In genomic region chr12:108731866-108732461, GRCh38 we compare ENCODE assay signal across 8 cellular contexts. TPM values are rescaled to one million over a fixed set of nuclear protein-coding genes. Genes with fewer than 3 reads are reported as not detected.
DNase-seq lines count a peak whose midpoint lies in the region; ATAC-seq and TF ChIP-seq lines count a peak whose summit lies in the region.

No MANE protein-coding gene starts in this region.

- H2AFZ ChIP-seq in DND-41 (ENCODE audit: low read depth, low read length): peak overlapping the region; percentile 85
- peak overlapping the region; percentile 95 for H2AFZ ChIP-seq in GM23338

- peak overlapping the region; percentile 100 for H3K27ac Mint-ChIP-seq in GM23338
- peak overlapping the region; percentile 87 for H3K27ac Mint-ChIP-seq in activated T-helper 2 cell treated with anti-CD3 and anti-CD28 coated beads, Interferon-gamma antibody, Interleukin-2, Interleukin-4, amounts not matched to agents 10 μg/mL and 5 μg/mL and 100 μg/mL, durations not matched to agents 14 hours and 24 hours and 36 hours
- H3K27ac Mint-ChIP-seq in naive thymus-derived CD8-positive, alpha-beta T cell: peak overlapping the region; percentile 83 to 98 (median 94)

- H3K36me3 Mint-ChIP-seq in GM23338 (ENCODE audit: low read depth): no peaks in the 10 kb centered on the region; the same call in 2 of the 3 replicates
- H3K36me3 Mint-ChIP-seq in activated T-helper 2 cell treated with anti-CD3 and anti-CD28 coated beads, Interferon-gamma antibody, Interleukin-2, Interleukin-4, amounts not matched to agents 10 μg/mL and 5 μg/mL and 100 μg/mL, durations not matched to agents 14 hours and 24 hours and 36 hours (ENCODE audit: low read depth): peaks cover 5% of the 10 kb centered on the region
- no peaks in the 10 kb centered on the region for H3K36me3 Mint-ChIP-seq in naive thymus-derived CD8-positive, alpha-beta T cell

- H3K9me2 ChIP-seq in GM23338 (ENCODE audit: insufficient read depth): no peaks in the 10 kb centered on the region

- intact Hi-C loops in activated T-helper 2 cell treated with anti-CD3 and anti-CD28 coated beads, Interferon-gamma antibody, Interleukin-2, Interleukin-4, amounts not matched to agents 10 μg/mL and 5 μg/mL and 100 μg/mL, durations not matched to agents 14 hours and 24 hours and 36 hours (cut with micrococcal nuclease): loop anchor here (1.0 to 5.0 kb wide), 8 partner anchors 41 to 321 kb away; partner anchors contain the start of genes ISCU, SELPLG, SSH1 and USP30

- peak; percentile 98 for DNase-seq in DND-41
- DNase-seq in GM23338 (ENCODE audit: low spot score): peak; percentile 100
- DNase-seq in Kasumi-1 (lab: John Stamatoyannopoulos, UW): peak; percentile 94 to 97
- peak; percentile 92 for DNase-seq in RPMI7951 (ENCODE audit: low read depth)
- peak; percentile 95 for DNase-seq in activated T-helper 2 cell treated with anti-CD3 and anti-CD28 coated beads, Interferon-gamma antibody, Interleukin-2, Interleukin-4, amounts not matched to agents 10 μg/mL and 5 μg/mL and 100 μg/mL, durations not matched to agents 14 hours and 24 hours and 36 hours (ENCODE audit: low spot score)
- peak; percentile 96 for DNase-seq in fibroblast of mammary gland (ENCODE audit: low read depth)
- DNase-seq in naive thymus-derived CD8-positive, alpha-beta T cell: peak; percentile 89 to 96 (median 93)
- DNase-seq in stimulated activated naive CD4-positive, alpha-beta T cell (lab: John Stamatoyannopoulos, UW): peak; percentile 91 to 98 (median 96)

- POLR2A ChIA-PET in naive thymus-derived CD8-positive, alpha-beta T cell (lab: Charles Lee): interaction anchor here (0.7 kb wide), 1 partner anchor 171 kb away, joined by 4 read pairs; the partner anchor contains the start of gene SART3

- H3K27me3 Mint-ChIP-seq in GM23338 (ENCODE audit: insufficient read depth, low read depth, poor library complexity): peaks cover 15% of the 10 kb centered on the region
- H3K27me3 Mint-ChIP-seq in activated T-helper 2 cell treated with anti-CD3 and anti-CD28 coated beads, Interferon-gamma antibody, Interleukin-2, Interleukin-4, amounts not matched to agents 10 μg/mL and 5 μg/mL and 100 μg/mL, durations not matched to agents 14 hours and 24 hours and 36 hours (ENCODE audit: low read depth): peaks cover 4% of the 10 kb centered on the region
- no peaks in the 10 kb centered on the region for H3K27me3 Mint-ChIP-seq in naive thymus-derived CD8-positive, alpha-beta T cell

- ATAC-seq in DND-41 (ENCODE audit: insufficient read depth, low read depth) (peak; percentile 71), GM23338 (peak; percentile 78)
- peak; percentile 62 to 66 for ATAC-seq in naive thymus-derived CD8-positive, alpha-beta T cell

- peaks cover 41% of the 10 kb centered on the region for H3K79me2 ChIP-seq in DND-41 (ENCODE audit: insufficient read depth, low read length)
- H3K79me2 ChIP-seq in GM23338 (replicated peaks; ENCODE audit: insufficient read depth): peaks cover 33% of the 10 kb centered on the region

- H4K20me1 ChIP-seq in DND-41 (ENCODE audit: insufficient read depth, low read length) (peaks cover 13% of the 10 kb centered on the region; the same call in 1 of the 2 replicates), GM23338 (replicated peaks; ENCODE audit: insufficient read depth) (peaks cover 13% of the 10 kb centered on the region)

- H3K4me2 ChIP-seq in DND-41 (ENCODE audit: insufficient read depth, low read length) (peak overlapping the region; percentile 72), GM23338 (peak overlapping the region; percentile 80)

- no peak for TF ChIP-seq CTCF in DND-41 (IDR thresholded peaks at IDR 0.05; ENCODE audit: borderline replicate concordance, extremely low read depth, low read length, poor library complexity, severe bottlenecking)
- no peak for TF ChIP-seq CTCF in GM23338 (conservative IDR thresholded peaks at IDR 0.05; ENCODE audit: low read depth in 2 of 2)
- no peak for TF ChIP-seq CTCF in fibroblast of mammary gland (conservative IDR thresholded peaks at IDR 0.05; ENCODE audit: control insufficient read depth, insufficient read depth, low read depth, low read length)

- no peaks in the 10 kb centered on the region for H3F3A ChIP-seq in GM23338 (replicated peaks; ENCODE audit: low read depth)

- peaks cover 39% of the 10 kb centered on the region for H3K4me1 ChIP-seq in DND-41 (ENCODE audit: insufficient read depth, low read length)
- peaks cover 18% of the 10 kb centered on the region for H3K4me1 ChIP-seq in GM23338 (ENCODE audit: insufficient read depth)

- H3K9ac ChIP-seq in DND-41 (ENCODE audit: low read depth, low read length): peak overlapping the region; percentile 88

- H3K27ac ChIP-seq in DND-41 (ENCODE audit: low read length): peak overlapping the region; percentile 73
- H3K27ac ChIP-seq in GM23338 (ENCODE audit: low read depth): peak overlapping the region; percentile 94

- no peaks in the 10 kb centered on the region; the same call in none of the 2 replicates for H3K36me3 ChIP-seq in DND-41 (ENCODE audit: insufficient read depth, low read length)
- H3K36me3 ChIP-seq in GM23338 (ENCODE audit: insufficient read depth): no peaks in the 10 kb centered on the region

- no peaks in the 10 kb centered on the region for H3K9me3 ChIP-seq in DND-41 (ENCODE audit: insufficient read depth, low read length, severe bottlenecking)

- peak overlapping the region; percentile 96 for H3K4me3 Mint-ChIP-seq in GM23338
- H3K4me3 Mint-ChIP-seq in activated T-helper 2 cell treated with anti-CD3 and anti-CD28 coated beads, Interferon-gamma antibody, Interleukin-2, Interleukin-4, amounts not matched to agents 10 μg/mL and 5 μg/mL and 100 μg/mL, durations not matched to agents 14 hours and 24 hours and 36 hours (ENCODE audit: low read depth): peak overlapping the region; percentile 82
- peak overlapping the region; percentile 90 to 98 (median 96) for H3K4me3 Mint-ChIP-seq in naive thymus-derived CD8-positive, alpha-beta T cell

- peak overlapping the region; percentile 13 to 88; a peak in 3 of 4 replicates for H3K4me3 ChIP-seq in DND-41 (ENCODE audit: low read depth in 1 of 2, low read length in 2 of 2)
- H3K4me3 ChIP-seq in GM23338: peak overlapping the region; percentile 76
- peak overlapping the region; percentile 89 for H3K4me3 ChIP-seq in fibroblast of mammary gland (ENCODE audit: control insufficient read depth, low read depth, low read length)

- H3K4me1 Mint-ChIP-seq in GM23338: peaks cover 33% of the 10 kb centered on the region
- H3K4me1 Mint-ChIP-seq in activated T-helper 2 cell treated with anti-CD3 and anti-CD28 coated beads, Interferon-gamma antibody, Interleukin-2, Interleukin-4, amounts not matched to agents 10 μg/mL and 5 μg/mL and 100 μg/mL, durations not matched to agents 14 hours and 24 hours and 36 hours (ENCODE audit: low read depth): peaks cover 41% of the 10 kb centered on the region
- H3K4me1 Mint-ChIP-seq in naive thymus-derived CD8-positive, alpha-beta T cell: peaks cover 13 to 47% (median 26%) of the 10 kb centered on the region in 4 donors

- no peaks in the 10 kb centered on the region; the same call in 2 of the 3 replicates for H3K9me3 Mint-ChIP-seq in GM23338
- no peaks in the 10 kb centered on the region for H3K9me3 Mint-ChIP-seq in activated T-helper 2 cell treated with anti-CD3 and anti-CD28 coated beads, Interferon-gamma antibody, Interleukin-2, Interleukin-4, amounts not matched to agents 10 μg/mL and 5 μg/mL and 100 μg/mL, durations not matched to agents 14 hours and 24 hours and 36 hours
- H3K9me3 Mint-ChIP-seq in naive thymus-derived CD8-positive, alpha-beta T cell: no peaks in the 10 kb centered on the region

- no peaks in the 10 kb centered on the region for H3K27me3 ChIP-seq in DND-41 (ENCODE audit: insufficient read depth, low read length, poor library complexity)
- H3K27me3 ChIP-seq in GM23338 (ENCODE audit: insufficient read depth): no peaks in the 10 kb centered on the region

TF ChIP-seq in GM23338, 12 proteins besides CTCF, POLR2A, EP300 and RAD21 (continues in another document):
- TF ChIP-seq NANOG (IDR thresholded peaks at IDR 0.05; ENCODE audit: borderline replicate concordance) (no peak), ETS1 (IDR thresholded peaks at IDR 0.05) (no peak), CREB1 (CRISPR knock-in tag; IDR thresholded peaks at IDR 0.05; ENCODE audit: low read depth) (peak; percentile 65)

RNA-seq across cellular contexts. Expression of gene CORO1C, which starts 0.6 kb away (rescaled TPM):
- 78.2 and 89.5 TPM in 2 replicates for total RNA-seq in GM23338 (2014; rRNA removed; shearing (Covaris generic))
- 53.3 and 59.2 TPM in 2 replicates for polyA plus RNA-seq in GM23338 (2016; fragmentation: Nextera tagmentation; extraction: Ambion mirVana)
- total RNA-seq in RPMI7951 (2014; rRNA removed; shearing (Covaris generic)): 84.3 and 91.2 TPM in 2 replicates
- 81.5 and 88.8 TPM in 2 replicates for total RNA-seq in activated T-helper 2 cell treated with anti-CD3 and anti-CD28 coated beads, Interferon-gamma antibody, Interleukin-2, Interleukin-4, amounts not matched to agents 10 μg/mL and 5 μg/mL and 100 μg/mL, durations not matched to agents 14 hours and 24 hours and 36 hours
- 10 to 100 TPM in 1 of 2 experiments, 1 to 10 TPM in 1; 5.5 to 10.3 TPM for total RNA-seq in naive thymus-derived CD8-positive, alpha-beta T cell
- polyA plus RNA-seq in naive thymus-derived CD8-positive, alpha-beta T cell: 10 to 100 TPM in 1 of 3 donors, 1 to 10 TPM in 2; 5.0 to 13.1 (median 6.5) TPM

Comparison
In these comparisons a context has a peak if more than half of its experiments do, and no peak if none do; other contexts are left out.
1. Peak in every context shown above with its lines: DNase-seq, ATAC-seq, H3K4me3 ChIP-seq and H3K27ac ChIP-seq.